8 cellular contexts compared by ENCODE assay signal in genomic region chr16:68244481-68244902, GRCh38. TPM values are rescaled to one million over a fixed set of nuclear protein-coding genes. Genes with fewer than 3 reads are reported as not detected.
DNase-seq lines count a peak whose midpoint lies in the region; ATAC-seq, FAIRE-seq and TF ChIP-seq lines count a peak whose summit lies in the region.

No MANE protein-coding gene starts in this region.

- H3K27ac ChIP-seq in AG04450 (ENCODE audit: low read depth, low read length) (no peak overlapping the region), muscle layer of duodenum (ENCODE audit: low read length) (no peak overlapping the region)

- H3K27me3 ChIP-seq in AG04450 (ENCODE audit: control insufficient read depth, insufficient read depth, low read length) (no peaks in the 10 kb centered on the region), bronchial epithelial cell (ENCODE audit: control insufficient read depth, insufficient read depth, low read length) (no peaks in the 10 kb centered on the region), muscle layer of duodenum (ENCODE audit: low read depth, low read length) (no peaks in the 10 kb centered on the region)

- peak overlapping the region; percentile 95 for H3K4me3 ChIP-seq in AG04450 (ENCODE audit: low read depth, low read length)
- H3K4me3 ChIP-seq in bronchial epithelial cell (ENCODE audit: low read depth, low read length) = peak overlapping the region; percentile 78
- H3K4me3 ChIP-seq in muscle layer of duodenum (ENCODE audit: low read depth in 1 of 2, low read length in 2 of 2) = peak overlapping the region; percentile 83 to 92

- CTCF ChIA-PET in AG04450 (lab: Charles Lee) = interaction anchor here (1.8 to 2.7 kb wide), 2 partner anchors 17 to 20 kb away, joined by 8 to 10 read pairs; partner anchors contain the start of gene SLC7A6

- DNase-seq in AG04450 (ENCODE audit: low read depth, low spot score) (no peak), bronchial epithelial cell (ENCODE audit: low read depth) (no peak), NCI-H2227 treated with DMSO at 0.1 percent for 48 hours (lab: John Stamatoyannopoulos, UW) (no peak), NCI-H510A (lab: John Stamatoyannopoulos, UW) (no peak)

- FAIRE-seq in bronchial epithelial cell (lab: Jason Lieb, UNC) = no peak

- peak; percentile 3 for ATAC-seq in HG03135 (IDR thresholded peaks at IDR 0.05; ENCODE audit: unreplicated experiment)
- no peak for ATAC-seq in HG03280 (IDR thresholded peaks at IDR 0.05; ENCODE audit: unreplicated experiment)
- no peak for ATAC-seq in HG02981 (IDR thresholded peaks at IDR 0.05; ENCODE audit: unreplicated experiment)

- POLR2A ChIA-PET in AG04450 (lab: Yijun Ruan, JAX) = interaction anchor here (0.8 kb wide), 1 partner anchor 19 kb away, joined by 3 read pairs; no protein-coding TSS in a partner anchor

- H3K9me3 ChIP-seq in AG04450 (ENCODE audit: control insufficient read depth, insufficient read depth, low read length) (peaks cover 9% of the 10 kb centered on the region; the same call in 1 of the 2 replicates), muscle layer of duodenum (ENCODE audit: control insufficient read depth in 1 of 2, low read length in 2 of 2) (no peaks in the 10 kb centered on the region)

- TF ChIP-seq CTCF in AG04450 (IDR thresholded peaks at IDR 0.05; ENCODE audit: low read depth, low read length) (no peak), bronchial epithelial cell (IDR thresholded peaks at IDR 0.05; ENCODE audit: insufficient read depth, low read length, severe bottlenecking) (no peak)

- H3K4me1 ChIP-seq in muscle layer of duodenum (ENCODE audit: control insufficient read depth in 1 of 2, insufficient read depth in 2 of 2, low read length in 2 of 2) = peaks cover 15 to 37% of the 10 kb centered on the region in 2 donors

- H3K36me3 ChIP-seq in bronchial epithelial cell (ENCODE audit: control insufficient read depth, insufficient read depth, low read length) (peaks cover 5% of the 10 kb centered on the region), muscle layer of duodenum (ENCODE audit: control insufficient read depth in 1 of 2, insufficient read depth in 2 of 2, low read length in 2 of 2) (peaks cover 0 to 6% of the 10 kb centered on the region in 2 donors)

RNA-seq across cellular contexts. Expression of gene PLA2G15, which starts 0.7 kb away (rescaled TPM):
- 15.7 and 18.7 TPM in 2 replicates for polyA plus RNA-seq in AG04450 (2011; rRNA removed)
- polyA minus RNA-seq in AG04450 (2011; rRNA and poly(A)+ RNA removed) = 9.6 and 14.9 TPM in 2 replicates
- total RNA-seq in bronchial epithelial cell = 8.2 and 9.2 TPM in 2 replicates

RNA-seq across cellular contexts. Expression of gene ESRP2, which starts 8.6 kb away (rescaled TPM):
- polyA plus RNA-seq in AG04450 (2011; rRNA removed) = 0.01 and 0.14 TPM in 2 replicates
- polyA minus RNA-seq in AG04450 (2011; rRNA and poly(A)+ RNA removed) = 0.23 TPM in 1 of 2 replicates, not detected in the other
- 49.0 and 95.2 TPM in 2 replicates for total RNA-seq in bronchial epithelial cell

RNA-seq across cellular contexts. Expression of gene SLC7A6, which starts 19.8 kb away (rescaled TPM):
- polyA plus RNA-seq in AG04450 (2011; rRNA removed) = 27.4 and 30.3 TPM in 2 replicates
- polyA minus RNA-seq in AG04450 (2011; rRNA and poly(A)+ RNA removed) = 53.3 and 73.9 TPM in 2 replicates
- total RNA-seq in bronchial epithelial cell = 9.1 and 19.7 TPM in 2 replicates
